In the genomic region with DNA sequence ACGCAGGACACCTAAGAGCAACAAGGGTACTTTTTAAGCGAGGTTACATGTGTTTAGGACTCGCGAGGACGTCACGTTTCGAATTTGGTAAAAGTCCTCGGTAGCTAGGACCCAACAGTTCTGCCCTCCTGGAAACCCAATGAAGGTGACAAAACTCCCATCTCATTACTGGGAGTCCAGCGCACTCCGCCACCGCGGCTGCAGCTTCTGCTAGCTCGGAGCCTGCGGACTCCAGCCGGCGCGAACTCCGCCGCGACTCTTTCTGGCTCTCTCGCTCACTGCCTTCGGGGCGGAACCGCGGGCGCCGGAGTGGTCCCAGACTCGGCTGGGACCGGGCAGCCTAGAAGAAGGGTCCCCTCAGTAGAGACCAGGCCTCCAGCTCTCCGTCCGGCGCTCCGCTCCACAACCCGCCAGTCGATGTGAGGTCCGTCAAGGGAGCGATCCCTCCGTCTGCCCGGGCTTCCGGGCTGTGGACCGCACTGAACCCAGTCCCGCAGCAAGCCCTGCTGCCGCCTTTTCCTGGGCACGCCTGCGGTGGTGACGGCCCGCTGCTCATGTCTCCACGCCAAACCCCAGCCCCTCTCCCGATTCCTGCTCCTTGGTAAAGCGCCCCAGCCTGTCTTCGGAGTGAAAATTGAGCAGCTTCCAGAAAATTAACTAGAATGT, we compare ENCODE assay signal across 8 cellular contexts. TPM values are rescaled to one million over a fixed set of nuclear protein-coding genes. Genes with fewer than 3 reads are reported as not detected.
DNase-seq lines count a peak whose midpoint lies in the region; ATAC-seq and TF ChIP-seq lines count a peak whose summit lies in the region.

No MANE protein-coding gene starts in this region.

- H3K27ac ChIP-seq in CD4-positive, CD25-positive, alpha-beta regulatory T cell (ENCODE audit: insufficient read depth, low read length, poor library complexity, severe bottlenecking): no peak overlapping the region
- H3K27ac ChIP-seq in substantia nigra (ENCODE audit: low read depth, low read length, poor library complexity, severe bottlenecking): no peak overlapping the region

- H3K27me3 ChIP-seq in CD4-positive, CD25-positive, alpha-beta regulatory T cell (ENCODE audit: control insufficient read depth, insufficient read depth, low read length): peaks cover 49% of the 10 kb centered on the region
- peaks cover 95% of the 10 kb centered on the region for H3K27me3 ChIP-seq in neuron (ENCODE audit: insufficient read depth, low read length)

- peaks cover 0 to 5% of the 10 kb centered on the region in 2 experiments for H3K9me3 ChIP-seq in CD4-positive, CD25-positive, alpha-beta regulatory T cell (ENCODE audit: control insufficient read depth in 2 of 2, low read length in 2 of 2)
- H3K9me3 ChIP-seq in neuron (ENCODE audit: low read length): no peaks in the 10 kb centered on the region

- H3K9me3 Mint-ChIP-seq in CD4-positive, CD25-positive, alpha-beta regulatory T cell: peaks cover 0 to 3% (median 0%) of the 10 kb centered on the region in 7 donors

- H3K4me1 ChIP-seq in CD4-positive, CD25-positive, alpha-beta regulatory T cell (ENCODE audit: control insufficient read depth, insufficient read depth, low read length, poor library complexity, severe bottlenecking): peaks cover 56% of the 10 kb centered on the region
- H3K4me1 ChIP-seq in neuron (ENCODE audit: insufficient read depth, low read length): peaks cover 32% of the 10 kb centered on the region

- H3K4me3 ChIP-seq in CD4-positive, CD25-positive, alpha-beta regulatory T cell (ENCODE audit: low read depth, low read length): peak overlapping the region; percentile 92
- no peak overlapping the region for H3K4me3 ChIP-seq in neuron (ENCODE audit: low read length)

- H3K36me3 Mint-ChIP-seq in CD4-positive, CD25-positive, alpha-beta regulatory T cell: no peaks in the 10 kb centered on the region

- no peaks in the 10 kb centered on the region for H3K36me3 ChIP-seq in CD4-positive, CD25-positive, alpha-beta regulatory T cell (ENCODE audit: control insufficient read depth, insufficient read depth, low read length)
- no peaks in the 10 kb centered on the region for H3K36me3 ChIP-seq in neuron (ENCODE audit: insufficient read depth, low read length)

- peak overlapping the region; percentile 87 to 96 (median 92) for H3K4me3 Mint-ChIP-seq in CD4-positive, CD25-positive, alpha-beta regulatory T cell

- peak overlapping the region; percentile 37 for H2AFZ ChIP-seq in neuron (ENCODE audit: low read depth, low read length)

- peak overlapping the region in 2 of 3 donors; percentile 87 to 92 for H3K27ac Mint-ChIP-seq in CD4-positive, CD25-positive, alpha-beta regulatory T cell

- peak; percentile 17 to 21 for ATAC-seq in CD4-positive, CD25-positive, alpha-beta regulatory T cell (ENCODE audit: low read depth in 2 of 2)
- ATAC-seq in SK-N-SH treated with all-trans-retinoic acid at 6 μM for 48 hours: peak; percentile 4
- no peak for ATAC-seq in GM21528 (IDR thresholded peaks at IDR 0.05; ENCODE audit: low FRiP score, unreplicated experiment)

- H3K4me1 Mint-ChIP-seq in CD4-positive, CD25-positive, alpha-beta regulatory T cell: peaks cover 0 to 55% (median 37%) of the 10 kb centered on the region in 4 donors

- H3K27me3 Mint-ChIP-seq in CD4-positive, CD25-positive, alpha-beta regulatory T cell: peaks cover 96% of the 10 kb centered on the region

- no peak for DNase-seq in CD4-positive, CD25-positive, alpha-beta regulatory T cell
- DNase-seq in fibroblast of peridontal ligament (ENCODE audit: extremely low read depth) (peak; percentile 29), dedifferentiated amniotic fluid mesenchymal stem cell (ENCODE audit: extremely low spot score) (no peak), substantia nigra (lab: John Stamatoyannopoulos, UW) (no peak), GM19240 (ENCODE audit: insufficient read length, low spot score) (no peak)

TF ChIP-seq in SK-N-SH treated with all-trans-retinoic acid at 6 μM for 48 hours, 23 proteins besides CTCF, POLR2A, EP300 and RAD21:
- TF ChIP-seq ZC3H10 (CRISPR knock-in tag; IDR thresholded peaks at IDR 0.05) (no peak), ISL1 (CRISPR knock-in tag; IDR thresholded peaks at IDR 0.05) (no peak), CSDC2 (CRISPR knock-in tag; IDR thresholded peaks at IDR 0.05) (no peak), TOX (CRISPR knock-in tag; IDR thresholded peaks at IDR 0.05; ENCODE audit: borderline replicate concordance) (no peak), ZNF565 (CRISPR knock-in tag; conservative IDR thresholded peaks at IDR 0.05; ENCODE audit: low read depth) (no peak), ARNTL (CRISPR knock-in tag; IDR thresholded peaks at IDR 0.05; ENCODE audit: borderline replicate concordance, low read depth) (no peak), SNAI2 (CRISPR knock-in tag; IDR thresholded peaks at IDR 0.05) (no peak), PPARA (CRISPR knock-in tag; IDR thresholded peaks at IDR 0.05; ENCODE audit: borderline replicate concordance) (no peak), OSR1 (CRISPR knock-in tag; IDR thresholded peaks at IDR 0.05) (no peak), ZNF70 (CRISPR knock-in tag; IDR thresholded peaks at IDR 0.05) (no peak), ZFP3 (CRISPR knock-in tag; IDR thresholded peaks at IDR 0.05) (no peak), RARB (CRISPR knock-in tag; IDR thresholded peaks at IDR 0.05) (no peak), ZNF8 (CRISPR knock-in tag; IDR thresholded peaks at IDR 0.05) (no peak)

RNA-seq across cellular contexts. Expression of a gene that starts 3.0 kb away (rescaled TPM):
- not detected for total RNA-seq in CD4-positive, CD25-positive, alpha-beta regulatory T cell
- polyA plus RNA-seq in CD4-positive, CD25-positive, alpha-beta regulatory T cell: not detected
